In genomic region chr11:79525257-79525656, GRCh38 we compare ENCODE assay signal across 20 cellular contexts.
"Had no signal": no experiment of that assay in that cellular context is flagged by ENCODE, and none has a peak within 500 bp of the region (broad histone marks: within the 10 kb centered on the region; RNA-seq: fewer than 3 reads in every experiment).

No MANE protein-coding gene starts in this region.

- H3K9ac ChIP-seq: neural progenitor cell had no signal

- FAIRE-seq: small intestine had no signal

- H3K27ac ChIP-seq: esophagus squamous epithelium, neural progenitor cell, ovary, right atrium auricular region, sigmoid colon, stomach, thoracic aorta, transverse colon had no signal

- H3K4me1 ChIP-seq: esophagus squamous epithelium, right atrium auricular region, sigmoid colon, stomach, transverse colon had no signal

- H2AFZ ChIP-seq: neural progenitor cell had no signal

- H3K9me3 ChIP-seq: esophagus squamous epithelium, ovary, right atrium auricular region, sigmoid colon, stomach, thoracic aorta, transverse colon had no signal

- H3K36me3 ChIP-seq: esophagus squamous epithelium, neural progenitor cell, ovary, right atrium auricular region, sigmoid colon, stomach, thoracic aorta, transverse colon had no signal

- H3K4me2 ChIP-seq: neural progenitor cell had no signal

- DNase-seq: esophagus squamous epithelium; foreskin fibroblast; immature natural killer cell; left colon; left ventricle myocardium superior; mesenchymal stem cell; midbrain; nucleus accumbens; ovary; sigmoid colon; small intestine; stimulated activated CD4-positive, alpha-beta T cell treated with anti-CD3 and anti-CD28 coated beads, Interleukin-12 subunit alpha, Interleukin-12 subunit beta, amount 100 ng/mL, for 4 hours; stimulated activated naive CD4-positive, alpha-beta T cell; stomach; substantia nigra; transverse colon had no signal

- H3K4me3 ChIP-seq: esophagus squamous epithelium, lung, neural progenitor cell, ovary, right atrium auricular region, sigmoid colon, stomach, thoracic aorta, transverse colon had no signal

- H3K27me3 ChIP-seq: esophagus squamous epithelium, neural progenitor cell, ovary, right atrium auricular region, sigmoid colon, stomach, transverse colon had no signal
